1 cellular context compared by ENCODE assay signal in the genomic region with DNA sequence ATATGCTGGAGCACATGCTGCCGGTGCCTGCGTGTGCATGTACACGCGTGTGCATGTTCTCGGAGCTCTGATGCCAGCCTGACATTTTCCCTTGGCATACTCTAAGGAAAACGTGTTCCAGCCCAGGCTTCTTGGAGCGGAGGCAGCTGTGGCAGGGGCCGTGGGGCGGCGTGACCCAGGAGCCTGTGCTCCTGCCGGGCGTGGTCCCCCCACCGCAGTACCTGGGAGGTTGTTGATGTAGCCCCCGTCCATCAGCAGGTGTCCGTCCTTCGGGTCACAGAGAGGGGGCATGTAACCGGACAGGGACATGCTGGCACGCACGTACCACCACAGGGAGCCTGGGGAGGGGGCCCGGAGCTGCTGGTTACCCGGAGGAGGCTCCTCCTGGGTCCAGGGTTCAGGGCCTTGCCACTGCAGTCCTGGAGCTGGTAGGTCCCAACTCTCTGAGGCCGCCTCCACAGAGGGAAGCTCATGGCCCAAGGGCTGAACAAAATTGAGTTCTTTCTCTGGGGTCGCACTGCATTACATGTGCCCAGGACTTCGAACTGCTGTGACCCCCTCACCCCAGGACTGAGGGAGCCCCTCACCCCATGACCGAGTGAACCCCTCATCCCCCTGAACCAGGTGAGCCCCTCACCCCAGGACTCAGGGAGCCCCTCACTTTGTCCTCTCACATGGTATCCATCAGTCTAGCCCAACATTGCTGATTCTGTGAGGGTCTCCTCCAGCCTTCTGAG.
A peak's percentile ranks its signal among the peaks of the same experiment; 100 is the strongest.
TF ChIP-seq lines count a peak whose summit lies in the region.

No MANE protein-coding gene starts in this region.

TF ChIP-seq in HepG2, 621 proteins besides CTCF, POLR2A, EP300 and RAD21 (continued from another document and continues in another):
- TF ChIP-seq, protein P1, sequence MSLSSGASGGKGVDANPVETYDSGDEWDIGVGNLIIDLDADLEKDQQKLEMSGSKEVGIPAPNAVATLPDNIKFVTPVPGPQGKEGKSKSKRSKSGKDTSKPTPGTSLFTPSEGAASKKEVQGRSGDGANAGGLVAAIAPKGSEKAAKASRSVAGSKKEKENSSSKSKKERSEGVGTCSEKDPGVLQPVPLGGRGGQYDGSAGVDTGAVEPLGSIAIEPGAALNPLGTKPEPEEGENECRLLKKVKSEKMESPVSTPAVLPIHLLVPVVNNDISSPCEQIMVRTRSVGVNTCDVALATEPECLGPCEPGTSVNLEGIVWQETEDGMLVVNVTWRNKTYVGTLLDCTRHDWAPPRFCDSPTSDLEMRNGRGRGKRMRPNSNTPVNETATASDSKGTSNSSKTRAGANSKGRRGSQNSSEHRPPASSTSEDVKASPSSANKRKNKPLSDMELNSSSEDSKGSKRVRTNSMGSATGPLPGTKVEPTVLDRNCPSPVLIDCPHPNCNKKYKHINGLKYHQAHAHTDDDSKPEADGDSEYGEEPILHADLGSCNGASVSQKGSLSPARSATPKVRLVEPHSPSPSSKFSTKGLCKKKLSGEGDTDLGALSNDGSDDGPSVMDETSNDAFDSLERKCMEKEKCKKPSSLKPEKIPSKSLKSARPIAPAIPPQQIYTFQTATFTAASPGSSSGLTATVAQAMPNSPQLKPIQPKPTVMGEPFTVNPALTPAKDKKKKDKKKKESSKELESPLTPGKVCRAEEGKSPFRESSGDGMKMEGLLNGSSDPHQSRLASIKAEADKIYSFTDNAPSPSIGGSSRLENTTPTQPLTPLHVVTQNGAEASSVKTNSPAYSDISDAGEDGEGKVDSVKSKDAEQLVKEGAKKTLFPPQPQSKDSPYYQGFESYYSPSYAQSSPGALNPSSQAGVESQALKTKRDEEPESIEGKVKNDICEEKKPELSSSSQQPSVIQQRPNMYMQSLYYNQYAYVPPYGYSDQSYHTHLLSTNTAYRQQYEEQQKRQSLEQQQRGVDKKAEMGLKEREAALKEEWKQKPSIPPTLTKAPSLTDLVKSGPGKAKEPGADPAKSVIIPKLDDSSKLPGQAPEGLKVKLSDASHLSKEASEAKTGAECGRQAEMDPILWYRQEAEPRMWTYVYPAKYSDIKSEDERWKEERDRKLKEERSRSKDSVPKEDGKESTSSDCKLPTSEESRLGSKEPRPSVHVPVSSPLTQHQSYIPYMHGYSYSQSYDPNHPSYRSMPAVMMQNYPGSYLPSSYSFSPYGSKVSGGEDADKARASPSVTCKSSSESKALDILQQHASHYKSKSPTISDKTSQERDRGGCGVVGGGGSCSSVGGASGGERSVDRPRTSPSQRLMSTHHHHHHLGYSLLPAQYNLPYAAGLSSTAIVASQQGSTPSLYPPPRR (CRISPR knock-in tag; IDR thresholded peaks at IDR 0.05; ENCODE audit: borderline replicate concordance): peak; percentile 73
- TF ChIP-seq, protein P2, sequence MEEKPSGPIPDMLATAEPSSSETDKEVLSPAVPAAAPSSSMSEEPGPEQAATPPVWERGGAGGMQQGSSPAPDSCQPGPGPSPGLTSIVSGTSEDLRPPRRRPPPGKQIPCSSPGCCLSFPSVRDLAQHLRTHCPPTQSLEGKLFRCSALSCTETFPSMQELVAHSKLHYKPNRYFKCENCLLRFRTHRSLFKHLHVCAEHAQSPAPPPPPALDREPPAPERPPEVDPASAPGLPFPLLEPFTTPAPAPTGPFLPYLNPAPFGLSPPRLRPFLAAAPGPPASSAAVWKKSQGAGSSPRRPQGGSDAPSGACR (CRISPR knock-in tag; IDR thresholded peaks at IDR 0.05): peak; percentile 69
- TF ChIP-seq, protein P3, sequence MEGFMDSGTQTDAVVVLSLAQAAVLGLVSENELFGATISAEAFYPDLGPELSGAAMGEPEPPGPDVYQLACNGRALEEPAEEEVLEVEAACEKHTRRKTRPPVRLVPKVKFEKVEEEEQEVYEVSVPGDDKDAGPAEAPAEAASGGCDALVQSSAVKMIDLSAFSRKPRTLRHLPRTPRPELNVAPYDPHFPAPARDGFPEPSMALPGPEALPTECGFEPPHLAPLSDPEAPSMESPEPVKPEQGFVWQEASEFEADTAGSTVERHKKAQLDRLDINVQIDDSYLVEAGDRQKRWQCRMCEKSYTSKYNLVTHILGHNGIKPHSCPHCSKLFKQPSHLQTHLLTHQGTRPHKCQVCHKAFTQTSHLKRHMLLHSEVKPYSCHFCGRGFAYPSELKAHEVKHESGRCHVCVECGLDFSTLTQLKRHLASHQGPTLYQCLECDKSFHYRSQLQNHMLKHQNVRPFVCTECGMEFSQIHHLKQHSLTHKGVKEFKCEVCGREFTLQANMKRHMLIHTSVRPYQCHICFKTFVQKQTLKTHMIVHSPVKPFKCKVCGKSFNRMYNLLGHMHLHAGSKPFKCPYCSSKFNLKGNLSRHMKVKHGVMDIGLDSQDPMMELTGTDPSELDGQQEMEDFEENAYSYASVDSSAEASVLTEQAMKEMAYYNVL (CRISPR knock-in tag; IDR thresholded peaks at IDR 0.05; ENCODE audit: borderline replicate concordance): peak; percentile 79; the same call in 1 of the 2 replicates
- peak; percentile 96 for TF ChIP-seq ZFP82 (CRISPR knock-in tag; IDR thresholded peaks at IDR 0.05; ENCODE audit: borderline replicate concordance)
- peak; percentile 78 for TF ChIP-seq ZFX (CRISPR knock-in tag; IDR thresholded peaks at IDR 0.05; ENCODE audit: low read depth)
- peak; percentile 65 for TF ChIP-seq HOXA3 (CRISPR knock-in tag; IDR thresholded peaks at IDR 0.05)
- peak; percentile 41; the same call in 1 of the 2 replicates for TF ChIP-seq ZNF746 (CRISPR knock-in tag; IDR thresholded peaks at IDR 0.05)
- no peak for TF ChIP-seq CBX2 (IDR thresholded peaks at IDR 0.05; ENCODE audit: low read depth, low read length)
- 0 out of 2 replicates have a peak, but pooled peaks have one; percentile 18 for TF ChIP-seq CBX2 (CRISPR knock-in tag; IDR thresholded peaks at IDR 0.05; ENCODE audit: low read depth)
- TF ChIP-seq SIX1 (CRISPR knock-in tag; IDR thresholded peaks at IDR 0.05; ENCODE audit: borderline replicate concordance): no peak; the same call in 1 of the 2 replicates
- TF ChIP-seq, protein P4, sequence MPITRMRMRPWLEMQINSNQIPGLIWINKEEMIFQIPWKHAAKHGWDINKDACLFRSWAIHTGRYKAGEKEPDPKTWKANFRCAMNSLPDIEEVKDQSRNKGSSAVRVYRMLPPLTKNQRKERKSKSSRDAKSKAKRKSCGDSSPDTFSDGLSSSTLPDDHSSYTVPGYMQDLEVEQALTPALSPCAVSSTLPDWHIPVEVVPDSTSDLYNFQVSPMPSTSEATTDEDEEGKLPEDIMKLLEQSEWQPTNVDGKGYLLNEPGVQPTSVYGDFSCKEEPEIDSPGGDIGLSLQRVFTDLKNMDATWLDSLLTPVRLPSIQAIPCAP (CRISPR knock-in tag; IDR thresholded peaks at IDR 0.05; ENCODE audit: low read depth): no peak
- TF ChIP-seq, protein P5, sequence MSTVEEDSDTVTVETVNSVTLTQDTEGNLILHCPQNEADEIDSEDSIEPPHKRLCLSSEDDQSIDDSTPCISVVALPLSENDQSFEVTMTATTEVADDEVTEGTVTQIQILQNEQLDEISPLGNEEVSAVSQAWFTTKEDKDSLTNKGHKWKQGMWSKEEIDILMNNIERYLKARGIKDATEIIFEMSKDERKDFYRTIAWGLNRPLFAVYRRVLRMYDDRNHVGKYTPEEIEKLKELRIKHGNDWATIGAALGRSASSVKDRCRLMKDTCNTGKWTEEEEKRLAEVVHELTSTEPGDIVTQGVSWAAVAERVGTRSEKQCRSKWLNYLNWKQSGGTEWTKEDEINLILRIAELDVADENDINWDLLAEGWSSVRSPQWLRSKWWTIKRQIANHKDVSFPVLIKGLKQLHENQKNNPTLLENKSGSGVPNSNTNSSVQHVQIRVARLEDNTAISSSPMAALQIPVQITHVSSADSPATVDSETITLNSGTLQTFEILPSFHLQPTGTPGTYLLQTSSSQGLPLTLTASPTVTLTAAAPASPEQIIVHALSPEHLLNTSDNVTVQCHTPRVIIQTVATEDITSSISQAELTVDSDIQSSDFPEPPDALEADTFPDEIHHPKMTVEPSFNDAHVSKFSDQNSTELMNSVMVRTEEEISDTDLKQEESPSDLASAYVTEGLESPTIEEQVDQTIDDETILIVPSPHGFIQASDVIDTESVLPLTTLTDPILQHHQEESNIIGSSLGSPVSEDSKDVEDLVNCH (CRISPR knock-in tag; IDR thresholded peaks at IDR 0.05): no peak
- no peak for TF ChIP-seq ZNF354B (CRISPR knock-in tag; IDR thresholded peaks at IDR 0.05)
- no peak for TF ChIP-seq TCF12 (IDR thresholded peaks at IDR 0.05)
- peak; percentile 65; the same call in 1 of the 2 replicates for TF ChIP-seq TCF12 (CRISPR knock-in tag; IDR thresholded peaks at IDR 0.05)
- TF ChIP-seq POLR2AphosphoS5 (IDR thresholded peaks at IDR 0.05; ENCODE audit: low read depth, low read length): peak; percentile 77
- peak; percentile 59 for TF ChIP-seq ZNF292 (CRISPR knock-in tag; IDR thresholded peaks at IDR 0.05; ENCODE audit: borderline replicate concordance, low read depth)
- TF ChIP-seq, protein P6, sequence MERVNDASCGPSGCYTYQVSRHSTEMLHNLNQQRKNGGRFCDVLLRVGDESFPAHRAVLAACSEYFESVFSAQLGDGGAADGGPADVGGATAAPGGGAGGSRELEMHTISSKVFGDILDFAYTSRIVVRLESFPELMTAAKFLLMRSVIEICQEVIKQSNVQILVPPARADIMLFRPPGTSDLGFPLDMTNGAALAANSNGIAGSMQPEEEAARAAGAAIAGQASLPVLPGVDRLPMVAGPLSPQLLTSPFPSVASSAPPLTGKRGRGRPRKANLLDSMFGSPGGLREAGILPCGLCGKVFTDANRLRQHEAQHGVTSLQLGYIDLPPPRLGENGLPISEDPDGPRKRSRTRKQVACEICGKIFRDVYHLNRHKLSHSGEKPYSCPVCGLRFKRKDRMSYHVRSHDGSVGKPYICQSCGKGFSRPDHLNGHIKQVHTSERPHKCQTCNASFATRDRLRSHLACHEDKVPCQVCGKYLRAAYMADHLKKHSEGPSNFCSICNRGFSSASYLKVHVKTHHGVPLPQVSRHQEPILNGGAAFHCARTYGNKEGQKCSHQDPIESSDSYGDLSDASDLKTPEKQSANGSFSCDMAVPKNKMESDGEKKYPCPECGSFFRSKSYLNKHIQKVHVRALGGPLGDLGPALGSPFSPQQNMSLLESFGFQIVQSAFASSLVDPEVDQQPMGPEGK (CRISPR knock-in tag; IDR thresholded peaks at IDR 0.05): peak; percentile 81
- peak; percentile 63; the same call in 1 of the 2 replicates for TF ChIP-seq ZNF296 (CRISPR knock-in tag; conservative IDR thresholded peaks at IDR 0.05)
- peak; percentile 63; the same call in 1 of the 2 replicates for TF ChIP-seq ZNF777 (CRISPR knock-in tag; IDR thresholded peaks at IDR 0.05)
- TF ChIP-seq, protein P7, sequence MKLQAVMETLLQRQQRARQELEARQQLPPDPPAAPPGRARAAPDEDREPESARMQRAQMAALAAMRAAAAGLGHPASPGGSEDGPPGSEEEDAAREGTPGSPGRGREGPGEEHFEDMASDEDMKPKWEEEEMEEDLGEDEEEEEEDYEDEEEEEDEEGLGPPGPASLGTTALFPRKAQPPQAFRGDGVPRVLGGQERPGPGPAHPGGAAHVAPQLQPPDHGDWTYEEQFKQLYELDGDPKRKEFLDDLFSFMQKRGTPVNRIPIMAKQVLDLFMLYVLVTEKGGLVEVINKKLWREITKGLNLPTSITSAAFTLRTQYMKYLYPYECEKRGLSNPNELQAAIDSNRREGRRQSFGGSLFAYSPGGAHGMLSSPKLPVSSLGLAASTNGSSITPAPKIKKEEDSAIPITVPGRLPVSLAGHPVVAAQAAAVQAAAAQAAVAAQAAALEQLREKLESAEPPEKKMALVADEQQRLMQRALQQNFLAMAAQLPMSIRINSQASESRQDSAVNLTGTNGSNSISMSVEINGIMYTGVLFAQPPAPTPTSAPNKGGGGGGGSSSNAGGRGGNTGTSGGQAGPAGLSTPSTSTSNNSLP (IDR thresholded peaks at IDR 0.05; ENCODE audit: low read depth, low read length): no peak
- TF ChIP-seq, protein P8, sequence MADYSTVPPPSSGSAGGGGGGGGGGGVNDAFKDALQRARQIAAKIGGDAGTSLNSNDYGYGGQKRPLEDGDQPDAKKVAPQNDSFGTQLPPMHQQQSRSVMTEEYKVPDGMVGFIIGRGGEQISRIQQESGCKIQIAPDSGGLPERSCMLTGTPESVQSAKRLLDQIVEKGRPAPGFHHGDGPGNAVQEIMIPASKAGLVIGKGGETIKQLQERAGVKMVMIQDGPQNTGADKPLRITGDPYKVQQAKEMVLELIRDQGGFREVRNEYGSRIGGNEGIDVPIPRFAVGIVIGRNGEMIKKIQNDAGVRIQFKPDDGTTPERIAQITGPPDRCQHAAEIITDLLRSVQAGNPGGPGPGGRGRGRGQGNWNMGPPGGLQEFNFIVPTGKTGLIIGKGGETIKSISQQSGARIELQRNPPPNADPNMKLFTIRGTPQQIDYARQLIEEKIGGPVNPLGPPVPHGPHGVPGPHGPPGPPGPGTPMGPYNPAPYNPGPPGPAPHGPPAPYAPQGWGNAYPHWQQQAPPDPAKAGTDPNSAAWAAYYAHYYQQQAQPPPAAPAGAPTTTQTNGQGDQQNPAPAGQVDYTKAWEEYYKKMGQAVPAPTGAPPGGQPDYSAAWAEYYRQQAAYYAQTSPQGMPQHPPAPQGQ (CRISPR knock-in tag; IDR thresholded peaks at IDR 0.05; ENCODE audit: borderline replicate concordance): no peak
- TF ChIP-seq, protein P9, sequence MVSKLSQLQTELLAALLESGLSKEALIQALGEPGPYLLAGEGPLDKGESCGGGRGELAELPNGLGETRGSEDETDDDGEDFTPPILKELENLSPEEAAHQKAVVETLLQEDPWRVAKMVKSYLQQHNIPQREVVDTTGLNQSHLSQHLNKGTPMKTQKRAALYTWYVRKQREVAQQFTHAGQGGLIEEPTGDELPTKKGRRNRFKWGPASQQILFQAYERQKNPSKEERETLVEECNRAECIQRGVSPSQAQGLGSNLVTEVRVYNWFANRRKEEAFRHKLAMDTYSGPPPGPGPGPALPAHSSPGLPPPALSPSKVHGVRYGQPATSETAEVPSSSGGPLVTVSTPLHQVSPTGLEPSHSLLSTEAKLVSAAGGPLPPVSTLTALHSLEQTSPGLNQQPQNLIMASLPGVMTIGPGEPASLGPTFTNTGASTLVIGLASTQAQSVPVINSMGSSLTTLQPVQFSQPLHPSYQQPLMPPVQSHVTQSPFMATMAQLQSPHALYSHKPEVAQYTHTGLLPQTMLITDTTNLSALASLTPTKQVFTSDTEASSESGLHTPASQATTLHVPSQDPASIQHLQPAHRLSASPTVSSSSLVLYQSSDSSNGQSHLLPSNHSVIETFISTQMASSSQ (IDR thresholded peaks at IDR 0.05; ENCODE audit: low read depth): no peak
- TF ChIP-seq, protein P9 (CRISPR knock-in tag; IDR thresholded peaks at IDR 0.05; ENCODE audit: borderline replicate concordance): peak; percentile 41; the same call in 1 of the 2 replicates
